In genomic region chr20:51560550-51561307, GRCh38 we compare ENCODE assay signal across 10 cellular contexts. TPM values are rescaled to one million over a fixed set of nuclear protein-coding genes. Genes with fewer than 3 reads are reported as not detected.
DNase-seq lines count a peak whose midpoint lies in the region; ATAC-seq and TF ChIP-seq lines count a peak whose summit lies in the region.
"Had no signal": no experiment of that assay in that cellular context is flagged by ENCODE, and none has a peak within 500 bp of the region (broad histone marks: within the 10 kb centered on the region; RNA-seq: fewer than 3 reads in every experiment).

No MANE protein-coding gene starts in this region.

- TF ChIP-seq CTCF in AG04449 (IDR thresholded peaks at IDR 0.05; ENCODE audit: insufficient read depth, low read length, missing control alignments): no peak
- TF ChIP-seq CTCF in HFF-Myc (IDR thresholded peaks at IDR 0.05; ENCODE audit: low read depth, low read length, missing control alignments): no peak
- TF ChIP-seq CTCF in chondrocyte (IDR thresholded peaks at IDR 0.05): no peak
- no peak for TF ChIP-seq CTCF in nephron progenitor cell (IDR thresholded peaks at IDR 0.05)

- POLR2A ChIA-PET in AG04449 (lab: Yijun Ruan, JAX): no interaction called here

- ATAC-seq in HG02759 (IDR thresholded peaks at IDR 0.05; ENCODE audit: unreplicated experiment) (no peak), HG03521 (IDR thresholded peaks at IDR 0.05; ENCODE audit: unreplicated experiment) (no peak)

- H3K4me3 Mint-ChIP-seq in chondrocyte (ENCODE audit: unreplicated experiment) (peak overlapping the region; percentile 82), nephron progenitor cell (peak overlapping the region; percentile 81)

- H3K9me3 Mint-ChIP-seq in chondrocyte (ENCODE audit: low read depth): no peaks in the 10 kb centered on the region
- H3K9me3 Mint-ChIP-seq in nephron progenitor cell: peaks cover 2% of the 10 kb centered on the region

- H3K4me1 Mint-ChIP-seq in chondrocyte (ENCODE audit: low read depth) (peaks cover 41% of the 10 kb centered on the region), nephron progenitor cell (peaks cover 41% of the 10 kb centered on the region)

- CTCF ChIA-PET in AG04449 (lab: Yijun Ruan, JAX): interaction anchor here (1.1 kb wide), 1 partner anchor 34 kb away, joined by 4 read pairs; no protein-coding TSS in a partner anchor

- DNase-seq in AG04449 (ENCODE audit: low read depth, low spot score) (no peak), HFF-Myc (ENCODE audit: extremely low read depth, low read depth) (no peak), chondrocyte (ENCODE audit: low spot score) (no peak), nephron progenitor cell (no peak), NCI-H1930 (lab: John Stamatoyannopoulos, UW) (no peak)
- DNase-seq in stimulated activated CD4-positive, alpha-beta T cell treated with anti-CD3 and anti-CD28 coated beads, Interleukin-2, amount 100 ng/mL, for 24 hours: no peak
- DNase-seq: activated effector memory CD4-positive, alpha-beta T cell treated with Interleukin-2 at 50 U/mL for 16 hours; transverse colon had no signal

- H3K36me3 Mint-ChIP-seq in chondrocyte (ENCODE audit: low read depth): peaks cover 5% of the 10 kb centered on the region
- H3K36me3 Mint-ChIP-seq in nephron progenitor cell (ENCODE audit: low read depth): no peaks in the 10 kb centered on the region

- H3K27me3 Mint-ChIP-seq in chondrocyte (ENCODE audit: low read depth) (no peaks in the 10 kb centered on the region), nephron progenitor cell (ENCODE audit: low read depth, poor library complexity) (peaks cover 71% of the 10 kb centered on the region)

- H3K4me3 ChIP-seq in AG04449 (ENCODE audit: low read depth, low read length) (peak overlapping the region; percentile 69), HFF-Myc (replicated peaks; ENCODE audit: low read depth, low read length) (peak overlapping the region; percentile 62)

- H3K27ac Mint-ChIP-seq in chondrocyte (ENCODE audit: unreplicated experiment): peak overlapping the region; percentile 84
- H3K27ac Mint-ChIP-seq in nephron progenitor cell: no peak overlapping the region

RNA-seq across cellular contexts. Expression of gene NFATC2, which starts 18.2 kb away (rescaled TPM):
- total RNA-seq in chondrocyte: 2.0 to 2.6 TPM (median 2.2 TPM) in 3 replicates
